8 cellular contexts compared by ENCODE assay signal in the genomic region with DNA sequence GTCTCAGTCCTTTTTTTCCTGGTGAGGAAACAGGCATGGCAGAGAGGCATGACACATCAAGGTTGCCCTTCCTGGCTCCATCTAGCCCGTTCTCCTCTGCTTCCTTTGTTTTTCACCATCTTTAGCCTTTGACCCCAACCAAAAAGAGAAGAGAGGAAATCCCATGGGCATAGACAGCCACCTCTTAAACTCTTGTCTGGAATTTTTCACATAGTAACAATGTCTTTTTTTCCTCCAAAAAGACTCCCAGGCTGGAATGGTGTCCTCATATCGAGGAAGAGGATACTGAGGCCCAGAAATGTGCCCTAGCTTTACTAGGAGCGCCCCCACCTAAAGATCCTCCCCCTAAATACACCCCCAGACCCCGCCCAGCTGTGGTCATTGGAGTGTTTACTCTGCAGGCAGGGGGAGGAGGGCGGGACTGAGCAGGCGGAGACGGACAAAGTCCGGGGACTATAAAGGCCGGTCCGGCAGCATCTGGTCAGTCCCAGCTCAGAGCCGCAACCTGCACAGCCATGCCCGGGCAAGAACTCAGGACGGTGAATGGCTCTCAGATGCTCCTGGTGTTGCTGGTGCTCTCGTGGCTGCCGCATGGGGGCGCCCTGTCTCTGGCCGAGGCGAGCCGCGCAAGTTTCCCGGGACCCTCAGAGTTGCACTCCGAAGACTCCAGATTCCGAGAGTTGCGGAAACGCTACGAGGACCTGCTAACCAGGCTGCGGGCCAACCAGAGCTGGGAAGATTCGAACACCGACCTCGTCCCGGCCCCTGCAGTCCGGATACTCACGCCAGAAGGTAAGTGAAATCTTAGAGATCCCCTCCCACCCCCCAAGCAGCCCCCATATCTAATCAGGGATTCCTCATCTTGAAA. TPM values are rescaled to one million over a fixed set of nuclear protein-coding genes. Genes with fewer than 3 reads are reported as not detected.
DNase-seq lines count a peak whose midpoint lies in the region.

A gene with protein sequence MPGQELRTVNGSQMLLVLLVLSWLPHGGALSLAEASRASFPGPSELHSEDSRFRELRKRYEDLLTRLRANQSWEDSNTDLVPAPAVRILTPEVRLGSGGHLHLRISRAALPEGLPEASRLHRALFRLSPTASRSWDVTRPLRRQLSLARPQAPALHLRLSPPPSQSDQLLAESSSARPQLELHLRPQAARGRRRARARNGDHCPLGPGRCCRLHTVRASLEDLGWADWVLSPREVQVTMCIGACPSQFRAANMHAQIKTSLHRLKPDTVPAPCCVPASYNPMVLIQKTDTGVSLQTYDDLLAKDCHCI (plus strand): TSS at position 484 of the 868 bp plus-strand sequence. CDS start 32 bp downstream, at position 516.

- POLR2A ChIA-PET in activated CD4-positive, alpha-beta memory T cell treated with anti-CD3 and anti-CD28 coated beads, Interleukin-2, amount 10 ng/mL, durations not matched to agents 7 days and 5 days (lab: Charles Lee): no interaction called here

- no peaks in the 10 kb centered on the region for H3K36me3 Mint-ChIP-seq in activated CD4-positive, alpha-beta memory T cell treated with anti-CD3 and anti-CD28 coated beads, Interleukin-2, amount 10 ng/mL, durations not matched to agents 7 days and 5 days (ENCODE audit: low read depth)

- CTCF ChIA-PET in activated CD4-positive, alpha-beta memory T cell treated with anti-CD3 and anti-CD28 coated beads, Interleukin-2, amount 10 ng/mL, durations not matched to agents 7 days and 5 days (lab: Charles Lee): interaction anchor here (0.7 to 6.5 kb wide), 4 partner anchors 26 to 106 kb away, joined by 3 to 58 read pairs (median 24); a partner anchor contains a TSS

- no peak within 1 kb of the TSS for H3K27ac Mint-ChIP-seq in activated CD4-positive, alpha-beta memory T cell treated with anti-CD3 and anti-CD28 coated beads, Interleukin-2, amount 10 ng/mL, durations not matched to agents 7 days and 5 days

- H3K4me3 Mint-ChIP-seq in activated CD4-positive, alpha-beta memory T cell treated with anti-CD3 and anti-CD28 coated beads, Interleukin-2, amount 10 ng/mL, durations not matched to agents 7 days and 5 days: no peak within 1 kb of the TSS

- intact Hi-C loops in posterior vena cava (cut with DNase I): loop anchor here in 1 of 2 donors (10.0 kb wide), 1 partner anchor 661 kb away; no protein-coding TSS in a partner anchor

- H3K9me3 Mint-ChIP-seq in activated CD4-positive, alpha-beta memory T cell treated with anti-CD3 and anti-CD28 coated beads, Interleukin-2, amount 10 ng/mL, durations not matched to agents 7 days and 5 days: no peaks in the 10 kb centered on the region

- peaks cover 48% of the 10 kb centered on the region for H3K27me3 Mint-ChIP-seq in activated CD4-positive, alpha-beta memory T cell treated with anti-CD3 and anti-CD28 coated beads, Interleukin-2, amount 10 ng/mL, durations not matched to agents 7 days and 5 days

- peak; percentile 91 for DNase-seq in EH (ENCODE audit: low read depth)
- DNase-seq in HuH-7 (ENCODE audit: low spot score): peak; percentile 87
- peak; percentile 41 for DNase-seq in activated CD4-positive, alpha-beta memory T cell treated with anti-CD3 and anti-CD28 coated beads, Interleukin-2, amount 10 ng/mL, durations not matched to agents 7 days and 5 days
- DNase-seq in germinal center (ENCODE audit: low spot score): peak; percentile 51
- DNase-seq in posterior vena cava (ENCODE audit: low spot score): peak; percentile 89
- no peak for DNase-seq in AML-193 (lab: John Stamatoyannopoulos, UW)
- no peak for DNase-seq in GF-D8 (lab: John Stamatoyannopoulos, UW)
- no peak for DNase-seq in DMS153 treated with DMSO at 0.1 percent for 48 hours (lab: John Stamatoyannopoulos, UW; ENCODE audit: unreplicated experiment)

- H3K4me1 Mint-ChIP-seq in activated CD4-positive, alpha-beta memory T cell treated with anti-CD3 and anti-CD28 coated beads, Interleukin-2, amount 10 ng/mL, durations not matched to agents 7 days and 5 days: peaks cover 15% of the 10 kb centered on the region

RNA-seq across cellular contexts. Expression of the gene that starts here (rescaled TPM):
- not detected for total RNA-seq in activated CD4-positive, alpha-beta memory T cell treated with anti-CD3 and anti-CD28 coated beads, Interleukin-2, amount 10 ng/mL, durations not matched to agents 7 days and 5 days
- total RNA-seq in posterior vena cava: 1 to 10 TPM; 3.1 to 4.5 TPM

Comparison
In these comparisons a context has a peak if more than half of its experiments do, and no peak if none do; other contexts are left out.
1. Peak in DNase-seq in activated CD4-positive, alpha-beta memory T cell treated with anti-CD3 and anti-CD28 coated beads, Interleukin-2, amount 10 ng/mL, durations not matched to agents 7 days and 5 days; RNA of the gene not detected or under 1 TPM.
2. DNase-seq: peak in EH (single experiment), HuH-7 (single experiment), germinal center (single experiment) and posterior vena cava (single experiment); none in AML-193 (0 of 2), GF-D8 (single experiment) and DMS153 treated with DMSO at 0.1 percent for 48 hours (single experiment).